17 cellular contexts compared by ENCODE assay signal in the genomic region with DNA sequence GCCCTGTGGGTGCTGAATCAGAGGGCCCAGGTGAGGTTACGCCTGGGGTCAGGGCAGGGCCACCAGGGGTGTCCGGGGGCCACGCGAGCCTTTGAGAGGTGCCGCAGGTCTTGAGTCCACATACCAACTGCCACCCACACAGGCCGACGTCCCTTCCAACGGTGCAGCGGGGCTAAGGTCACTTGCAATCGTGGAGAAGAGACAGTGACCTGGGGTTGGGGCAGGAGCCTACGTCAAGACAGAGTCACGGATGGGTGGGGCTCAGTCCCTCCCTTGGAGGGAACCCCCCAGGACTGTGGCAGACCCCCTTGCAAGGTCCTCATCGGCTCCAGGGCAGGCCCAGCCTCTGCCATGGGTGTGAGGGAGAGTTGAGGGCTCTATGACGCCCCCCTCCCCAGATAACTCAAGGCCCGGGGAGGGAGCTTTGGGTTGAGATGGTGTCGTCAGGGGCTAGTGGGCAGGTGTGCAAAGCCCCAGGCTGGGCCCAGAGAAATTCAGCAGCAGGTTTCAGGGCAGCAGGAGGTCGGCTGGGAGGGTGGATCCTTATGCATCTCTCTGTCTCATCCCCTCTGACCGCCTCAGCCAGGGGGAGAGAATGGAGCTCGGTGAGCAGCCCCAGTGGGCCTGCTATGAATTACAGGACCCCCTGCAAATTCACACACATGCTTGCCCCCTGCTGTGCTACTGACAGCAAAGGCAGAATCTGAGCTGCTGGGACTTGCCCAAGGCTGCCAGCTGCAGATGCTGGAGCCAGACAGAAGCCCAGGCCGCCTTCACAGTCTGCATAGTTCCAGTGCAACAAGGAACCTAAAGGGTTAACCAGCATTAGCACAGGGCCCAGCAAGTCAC. TPM values are rescaled to one million over a fixed set of nuclear protein-coding genes. Genes with fewer than 3 reads are reported as not detected.
DNase-seq lines count a peak whose midpoint lies in the region; FAIRE-seq and TF ChIP-seq lines count a peak whose summit lies in the region.
"Had no signal": no experiment of that assay in that cellular context is flagged by ENCODE, and none has a peak within 500 bp of the region (broad histone marks: within the 10 kb centered on the region; RNA-seq: fewer than 3 reads in every experiment).

No MANE protein-coding gene starts in this region.

- no peak overlapping the region for H3K4me2 ChIP-seq in endothelial cell of umbilical vein (ENCODE audit: insufficient read depth, low read length)
- H3K4me2 ChIP-seq in neuronal stem cell (ENCODE audit: insufficient read depth, low read length, poor library complexity, severe bottlenecking) = no peak overlapping the region

- no peak overlapping the region for H2BK120ac ChIP-seq in neuronal stem cell (ENCODE audit: low read depth, low read length)

- dilution Hi-C loops in endothelial cell of umbilical vein (cut with MboI; ENCODE audit: extremely low pct_ligation_motif_present, low sequenced_read_pairs) = no loop called here

- no TSS peak for BruUV-seq in endothelial cell of umbilical vein (replicated peaks; lab: Mats Ljungman, UMichigan)

- TF ChIP-seq CTCF in endothelial cell of umbilical vein (IDR thresholded peaks at IDR 0.05; ENCODE audit: extremely low read depth in 1 of 2, insufficient read depth in 1 of 2, low read depth in 1 of 2, low read length in 2 of 2) = no peak

- H3K9me1 ChIP-seq in endothelial cell of umbilical vein (replicated peaks; ENCODE audit: control insufficient read depth, extremely low read depth, insufficient read depth, low read length) = no peaks in the 10 kb centered on the region

- H3K36me3 ChIP-seq in endothelial cell of umbilical vein (ENCODE audit: control insufficient read depth in 2 of 2, extremely low read depth in 1 of 2, insufficient read depth in 2 of 2, low read length in 2 of 2) = no peaks in the 10 kb centered on the region
- H3K36me3 ChIP-seq in neuronal stem cell (replicated peaks in 1 of 2; ENCODE audit: control insufficient read depth in 2 of 2, insufficient read depth in 2 of 2, low read length in 2 of 2) = no peaks in the 10 kb centered on the region
- H3K36me3 ChIP-seq: neutrophil had no signal

- H2BK5ac ChIP-seq in neuronal stem cell (ENCODE audit: low read length) = peak overlapping the region; percentile 22

- peak overlapping the region; percentile 29 for H3K23ac ChIP-seq in neuronal stem cell (ENCODE audit: low read depth, low read length, poor library complexity)

- H3K14ac ChIP-seq in neuronal stem cell (ENCODE audit: low read length) = peak overlapping the region; percentile 92

- H2BK15ac ChIP-seq in neuronal stem cell (ENCODE audit: low read length) = peak overlapping the region; percentile 55

- H3K27me3 ChIP-seq in endothelial cell of umbilical vein (ENCODE audit: control insufficient read depth in 2 of 2, insufficient read depth in 2 of 2, low read length in 2 of 2) (no peaks in the 10 kb centered on the region), neuronal stem cell (ENCODE audit: control insufficient read depth in 3 of 3, insufficient read depth in 3 of 3, low read depth in 1 of 3, low read length in 3 of 3) (no peaks in the 10 kb centered on the region)
- H3K27me3 ChIP-seq: neutrophil, testis had no signal

- H3K18ac ChIP-seq in neuronal stem cell (ENCODE audit: low read length) = peak overlapping the region; percentile 78

- H4K20me1 ChIP-seq in endothelial cell of umbilical vein (replicated peaks; ENCODE audit: control insufficient read depth, extremely low read depth, insufficient read depth, low read length) = no peaks in the 10 kb centered on the region

- no peak for TF ChIP-seq POLR2A in endothelial cell of umbilical vein (IDR thresholded peaks at IDR 0.05; ENCODE audit: low read depth, low read length)

- CTCF ChIA-PET in endothelial cell of umbilical vein (lab: Charles Lee) = interaction anchor here (0.8 kb wide), 1 partner anchor 222 kb away, joined by 3 read pairs; no protein-coding TSS in a partner anchor

- WGBS in neuronal stem cell (ENCODE audit: extremely low coverage in 2 of 2, insufficient read length in 2 of 2, insufficient replicate concordance in 1 of 2), 2 donors = no CpG with 5 or more reads among the region's 20 CpGs

- H4K91ac ChIP-seq in neuronal stem cell (ENCODE audit: low read depth, low read length, poor library complexity) = no peak overlapping the region

- H3K9ac ChIP-seq in endothelial cell of umbilical vein (replicated peaks; ENCODE audit: extremely low read depth, insufficient read depth, low read length) (peak overlapping the region; percentile 61), neuronal stem cell (ENCODE audit: low read depth, low read length, poor library complexity) (no peak overlapping the region)

- H3K4ac ChIP-seq in neuronal stem cell (ENCODE audit: low read length) = peak overlapping the region; percentile 29

- H2BK12ac ChIP-seq in neuronal stem cell (ENCODE audit: low read length) = peak overlapping the region; percentile 63

- H3K4me3 ChIP-seq in endothelial cell of umbilical vein (replicated peaks in 1 of 3; ENCODE audit: insufficient read depth in 1 of 3, low read depth in 1 of 3, low read length in 3 of 3) (no peak overlapping the region), neuronal stem cell (ENCODE audit: low read length in 2 of 2) (no peak overlapping the region)
- H3K4me3 ChIP-seq: testis had no signal

- H2AFZ ChIP-seq in endothelial cell of umbilical vein (ENCODE audit: low read depth, low read length) (no peak overlapping the region), neuronal stem cell (ENCODE audit: low read length) (no peak overlapping the region)

- intact Hi-C loops in endothelial cell of umbilical vein (cut with micrococcal nuclease) = loop anchor here (2.0 kb wide), 1 partner anchor 31 kb away; no protein-coding TSS in a partner anchor

- no peaks in the 10 kb centered on the region for H3K79me1 ChIP-seq in neuronal stem cell (ENCODE audit: low read depth, low read length)

- no peak for FAIRE-seq in endothelial cell of umbilical vein (lab: Jason Lieb, UNC)

- no peaks in the 10 kb centered on the region for H3K79me2 ChIP-seq in endothelial cell of umbilical vein (ENCODE audit: control insufficient read depth, insufficient read depth, low read length)

- POLR2A ChIA-PET in endothelial cell of umbilical vein (lab: Charles Lee) = no interaction called here

- DNase-seq in NCI-H748 (lab: John Stamatoyannopoulos, UW; ENCODE audit: unreplicated experiment) = peak; percentile 22
- no peak for DNase-seq in NCI-H748 treated with DMSO at 0.1 percent for 48 hours (lab: John Stamatoyannopoulos, UW)
- DNase-seq in NCI-H2171 treated with DMSO at 0.1 percent for 48 hours (lab: John Stamatoyannopoulos, UW) = peak; percentile 97
- DNase-seq in endothelial cell of umbilical vein (ENCODE audit: low read depth, low spot score) = no peak
- DNase-seq in neuronal stem cell (ENCODE audit: low spot score) = no peak
- no peak for DNase-seq in activated CD4-positive, CD25-positive, alpha-beta regulatory T cell treated with anti-CD3 and anti-CD28 coated beads, Interleukin-2, amount 50 U/mL, for 72 hours
- DNase-seq in stimulated activated CD4-positive, alpha-beta T cell treated with anti-CD3 and anti-CD28 coated beads, Interleukin-4, amount 100 ng/mL, for 24 hours = no peak
- no peak for DNase-seq in NCI-H446 (lab: John Stamatoyannopoulos, UW)
- DNase-seq: 8988T; activated CD4-positive, alpha-beta T cell treated with anti-CD3 and anti-CD28 coated beads, Interleukin-2, amount 10 ng/mL, durations not matched to agents 7 days and 5 days; NCI-H1048; NCI-H446 treated with DMSO at 0.1 percent for 48 hours; stimulated activated CD4-positive, alpha-beta T cell treated with anti-CD3 and anti-CD28 coated beads, Interleukin-12 subunit alpha, Interleukin-12 subunit beta, amount 100 ng/mL, for 4 hours; T-helper 1 cell; testis had no signal

- H4K8ac ChIP-seq in neuronal stem cell (ENCODE audit: low read depth, low read length) = no peak overlapping the region

- H3K4me1 ChIP-seq in endothelial cell of umbilical vein (ENCODE audit: control insufficient read depth, extremely low read depth, insufficient read depth, low read length) = peaks cover 47% of the 10 kb centered on the region
- peaks cover 0 to 2% of the 10 kb centered on the region in 2 donors for H3K4me1 ChIP-seq in neuronal stem cell (ENCODE audit: control insufficient read depth in 2 of 2, insufficient read depth in 1 of 2, low read depth in 1 of 2, low read length in 2 of 2)
- H3K4me1 ChIP-seq: testis had no signal

- H3K27ac ChIP-seq in endothelial cell of umbilical vein (ENCODE audit: insufficient read depth, low read depth, low read length) = peak overlapping the region; percentile 90
- H3K27ac ChIP-seq in neuronal stem cell (replicated peaks; ENCODE audit: low read length) = no peak overlapping the region
- H3K27ac ChIP-seq: neutrophil, testis had no signal

- H3K9me3 ChIP-seq in endothelial cell of umbilical vein (replicated peaks; ENCODE audit: control insufficient read depth, insufficient read depth, low read length) = no peaks in the 10 kb centered on the region
- H3K9me3 ChIP-seq in neuronal stem cell (replicated peaks in 1 of 2; ENCODE audit: control insufficient read depth in 2 of 2, insufficient read depth in 1 of 2, low read depth in 1 of 2, low read length in 2 of 2) = peaks cover 0 to 1% of the 10 kb centered on the region in 2 donors
- H3K9me3 ChIP-seq: neutrophil, testis had no signal

- H2AK5ac ChIP-seq in neuronal stem cell (ENCODE audit: low read depth, low read length) = peak overlapping the region; percentile 100

TF ChIP-seq in endothelial cell of umbilical vein, 7 proteins besides CTCF, POLR2A, EP300 and RAD21 (continues in another document):
- TF ChIP-seq POLR2AphosphoS5 (IDR thresholded peaks at IDR 0.05; ENCODE audit: insufficient read depth, low read depth, low read length) = no peak
- no peak for TF ChIP-seq FOS (IDR thresholded peaks at IDR 0.05; ENCODE audit: borderline replicate concordance, insufficient read depth, low read length)
- TF ChIP-seq GATA2 (IDR thresholded peaks at IDR 0.05; ENCODE audit: insufficient read depth, insufficient read length, low read depth, low read length) = no peak
- TF ChIP-seq, protein P1, sequence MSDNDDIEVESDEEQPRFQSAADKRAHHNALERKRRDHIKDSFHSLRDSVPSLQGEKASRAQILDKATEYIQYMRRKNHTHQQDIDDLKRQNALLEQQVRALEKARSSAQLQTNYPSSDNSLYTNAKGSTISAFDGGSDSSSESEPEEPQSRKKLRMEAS (IDR thresholded peaks at IDR 0.05; ENCODE audit: insufficient read depth, insufficient read length) = no peak
- no peak for TF ChIP-seq JUN (IDR thresholded peaks at IDR 0.05; ENCODE audit: borderline replicate concordance, insufficient read depth, insufficient read length, low read depth)

RNA-seq across cellular contexts. Expression of gene MYEOV, which starts 60.0 kb away (rescaled TPM):
- 7.0 and 14.4 TPM in 2 replicates for total RNA-seq in endothelial cell of umbilical vein
- 3.8 TPM in 2 replicates for polyA plus RNA-seq in endothelial cell of umbilical vein
- 4.3 and 4.4 TPM in 2 replicates for polyA plus RNA-seq in endothelial cell of umbilical vein (2011; cell fraction: cytosol; rRNA removed)
- polyA plus RNA-seq in endothelial cell of umbilical vein (2011; cell fraction: nucleus; rRNA removed) = 4.6 and 6.6 TPM in 2 replicates
- polyA plus RNA-seq in endothelial cell of umbilical vein (2012) = 8.0 and 18.4 TPM in 2 replicates
- polyA minus RNA-seq in endothelial cell of umbilical vein = 3.2 and 11.9 TPM in 2 replicates
- polyA minus RNA-seq in endothelial cell of umbilical vein (2011; cell fraction: cytosol; rRNA and poly(A)+ RNA removed) = not detected
- polyA minus RNA-seq in endothelial cell of umbilical vein (2011; cell fraction: nucleus; rRNA and poly(A)+ RNA removed) = 3.0 and 4.4 TPM in 2 replicates
- 0.08 TPM for polyA plus RNA-seq in neuronal stem cell (2013, experiment 1 of 2)
- polyA plus RNA-seq in neuronal stem cell (2013, experiment 2 of 2) = 0.26 TPM
- total RNA-seq: activated CD4-positive, alpha-beta T cell treated with anti-CD3 and anti-CD28 coated beads, Interleukin-2, amount 10 ng/mL, durations not matched to agents 7 days and 5 days; lung microvascular endothelial cell had no signal

Comparison
In these comparisons a context has a peak if more than half of its experiments do, and no peak if none do; other contexts are left out.
1. DNase-seq: peak in NCI-H748 (single experiment) and NCI-H2171 treated with DMSO at 0.1 percent for 48 hours (single experiment); none in NCI-H748 treated with DMSO at 0.1 percent for 48 hours (single experiment), endothelial cell of umbilical vein (single experiment), neuronal stem cell (single experiment), activated CD4-positive, CD25-positive, alpha-beta regulatory T cell treated with anti-CD3 and anti-CD28 coated beads, Interleukin-2, amount 50 U/mL, for 72 hours (single experiment), stimulated activated CD4-positive, alpha-beta T cell treated with anti-CD3 and anti-CD28 coated beads, Interleukin-4, amount 100 ng/mL, for 24 hours (single experiment) and NCI-H446 (0 of 2).